15 cellular contexts compared by ENCODE assay signal in genomic region chr5:58407042-58407709, GRCh38. TPM values are rescaled to one million over a fixed set of nuclear protein-coding genes. Genes with fewer than 3 reads are reported as not detected.
A peak's percentile ranks its signal among the peaks of the same experiment; 100 is the strongest.
DNase-seq lines count a peak whose midpoint lies in the region; ATAC-seq and TF ChIP-seq lines count a peak whose summit lies in the region.
"Had no signal": no experiment of that assay in that cellular context is flagged by ENCODE, and none has a peak within 500 bp of the region (broad histone marks: within the 10 kb centered on the region; RNA-seq: fewer than 3 reads in every experiment).

No MANE protein-coding gene starts in this region.

- H3K36me3 Mint-ChIP-seq in activated CD4-positive, alpha-beta memory T cell treated with anti-CD3 and anti-CD28 coated beads for 36 hours = no peaks in the 10 kb centered on the region
- no peaks in the 10 kb centered on the region for H3K36me3 Mint-ChIP-seq in activated CD4-positive, alpha-beta T cell treated with anti-CD3 and anti-CD28 coated beads, Interleukin-2, amount 10 ng/mL, durations not matched to agents 7 days and 5 days (ENCODE audit: low read depth)
- H3K36me3 Mint-ChIP-seq: memory B cell had no signal

- CTCF ChIA-PET in activated CD4-positive, alpha-beta memory T cell treated with anti-CD3 and anti-CD28 coated beads for 36 hours (lab: Charles Lee) = no interaction called here
- CTCF ChIA-PET in activated CD4-positive, alpha-beta T cell treated with anti-CD3 and anti-CD28 coated beads, Interleukin-2, amount 10 ng/mL, durations not matched to agents 7 days and 5 days (lab: Charles Lee) = no interaction called here

- ATAC-seq in heart right ventricle = no peak

- POLR2A ChIA-PET in activated CD4-positive, alpha-beta memory T cell treated with anti-CD3 and anti-CD28 coated beads for 36 hours (lab: Charles Lee) = no interaction called here
- POLR2A ChIA-PET in activated CD4-positive, alpha-beta T cell treated with anti-CD3 and anti-CD28 coated beads, Interleukin-2, amount 10 ng/mL, durations not matched to agents 7 days and 5 days (lab: Charles Lee) = no interaction called here

- H3K4me1 ChIP-seq in heart right ventricle = peaks cover 0 to 17% (median 4%) of the 10 kb centered on the region in 9 donors
- H3K4me1 ChIP-seq: Peyer's patch, prostate gland had no signal

- H3K9me3 Mint-ChIP-seq in activated CD4-positive, alpha-beta memory T cell treated with anti-CD3 and anti-CD28 coated beads for 36 hours = no peaks in the 10 kb centered on the region
- H3K9me3 Mint-ChIP-seq in activated CD4-positive, alpha-beta T cell treated with anti-CD3 and anti-CD28 coated beads, Interleukin-2, amount 10 ng/mL, durations not matched to agents 7 days and 5 days = no peaks in the 10 kb centered on the region
- H3K9me3 Mint-ChIP-seq: memory B cell had no signal

- no peaks in the 10 kb centered on the region for H3K9me3 ChIP-seq in heart right ventricle
- H3K9me3 ChIP-seq: Peyer's patch, prostate gland had no signal

- no peak overlapping the region for H3K4me3 ChIP-seq in heart right ventricle
- H3K4me3 ChIP-seq: cardiac muscle cell, Peyer's patch, prostate gland had no signal

- DNase-seq in ACHN (peak; percentile 57), HT1080 (ENCODE audit: low read depth) (peak; percentile 81), astrocyte of the hippocampus (ENCODE audit: low read depth, low spot score) (peak; percentile 63), hepatic stellate cell (ENCODE audit: low spot score) (peak; percentile 21), heart right ventricle (no peak), SKM-1 (lab: John Stamatoyannopoulos, UW; ENCODE audit: unreplicated experiment) (no peak)
- DNase-seq in activated CD4-positive, alpha-beta memory T cell treated with anti-CD3 and anti-CD28 coated beads for 36 hours = no peak
- DNase-seq in activated CD4-positive, alpha-beta T cell treated with anti-CD3 and anti-CD28 coated beads, Interleukin-2, amount 10 ng/mL, durations not matched to agents 7 days and 5 days = no peak
- DNase-seq: activated T-cell treated with anti-CD3 and anti-CD28 coated beads for 4 hours, KG1, Peyer's patch had no signal

- H3K27me3 Mint-ChIP-seq in activated CD4-positive, alpha-beta memory T cell treated with anti-CD3 and anti-CD28 coated beads for 36 hours = peaks cover 8% of the 10 kb centered on the region
- H3K27me3 Mint-ChIP-seq in activated CD4-positive, alpha-beta T cell treated with anti-CD3 and anti-CD28 coated beads, Interleukin-2, amount 10 ng/mL, durations not matched to agents 7 days and 5 days = no peaks in the 10 kb centered on the region

- H3K27ac Mint-ChIP-seq in activated CD4-positive, alpha-beta memory T cell treated with anti-CD3 and anti-CD28 coated beads for 36 hours = no peak overlapping the region
- H3K27ac Mint-ChIP-seq in activated CD4-positive, alpha-beta T cell treated with anti-CD3 and anti-CD28 coated beads, Interleukin-2, amount 10 ng/mL, durations not matched to agents 7 days and 5 days = no peak overlapping the region
- H3K27ac Mint-ChIP-seq: B cell, memory B cell had no signal

- TF ChIP-seq CTCF in heart right ventricle (IDR thresholded peaks at IDR 0.05) = no peak

- WGBS in heart right ventricle, 2 donors = 88 to 90% methylated on average over 1 of the region's 1 CpG

- in situ Hi-C loops in ACHN (cut with HindIII; ENCODE audit: low pct_ligation_motif_present, low pct_unique_long_range_greater_than_20kb, low sequenced_read_pairs) = no loop called here

- H3K36me3 ChIP-seq in heart right ventricle = no peaks in the 10 kb centered on the region
- H3K36me3 ChIP-seq: cardiac muscle cell, Peyer's patch, prostate gland had no signal

- intact Hi-C loops in heart right ventricle (cut with DNase I) = loop anchor here in 1 of 10 donors (2.0 kb wide), 1 partner anchor 38 kb away; no protein-coding TSS in a partner anchor
- intact Hi-C loops in activated CD4-positive, alpha-beta memory T cell treated with anti-CD3 and anti-CD28 coated beads for 36 hours (cut with micrococcal nuclease) = no loop called here

- H3K27ac ChIP-seq in heart right ventricle = no peak overlapping the region
- H3K27ac ChIP-seq: cardiac muscle cell, Peyer's patch, prostate gland had no signal

- H3K4me3 Mint-ChIP-seq in activated CD4-positive, alpha-beta memory T cell treated with anti-CD3 and anti-CD28 coated beads for 36 hours = no peak overlapping the region
- no peak overlapping the region for H3K4me3 Mint-ChIP-seq in activated CD4-positive, alpha-beta T cell treated with anti-CD3 and anti-CD28 coated beads, Interleukin-2, amount 10 ng/mL, durations not matched to agents 7 days and 5 days
- H3K4me3 Mint-ChIP-seq: B cell, memory B cell had no signal

- H3K27me3 ChIP-seq in heart right ventricle = no peaks in the 10 kb centered on the region
- H3K27me3 ChIP-seq: cardiac muscle cell, Peyer's patch had no signal

- no peaks in the 10 kb centered on the region for H3K4me1 Mint-ChIP-seq in activated CD4-positive, alpha-beta memory T cell treated with anti-CD3 and anti-CD28 coated beads for 36 hours (ENCODE audit: low read depth)
- no peaks in the 10 kb centered on the region for H3K4me1 Mint-ChIP-seq in activated CD4-positive, alpha-beta T cell treated with anti-CD3 and anti-CD28 coated beads, Interleukin-2, amount 10 ng/mL, durations not matched to agents 7 days and 5 days
- H3K4me1 Mint-ChIP-seq: B cell, memory B cell had no signal

RNA-seq across cellular contexts. Expression of gene PLK2, which starts 52.7 kb away (rescaled TPM):
- total RNA-seq in HT1080 (2014; rRNA removed; shearing (Covaris generic)) = 252 and 283 TPM in 2 replicates
- 250 and 296 TPM in 2 replicates for polyA plus RNA-seq in HT1080 (2015; cell fraction: cytosol; rRNA removed)
- polyA plus RNA-seq in HT1080 (2015; cell fraction: nucleus; rRNA removed) = 915 and 1,023 TPM in 2 replicates
- 100 to 1,000 TPM in 6 of 10 donors, 10 to 100 TPM in 4; 22.7 to 174 (median 120) TPM for total RNA-seq in heart right ventricle
- 10 to 100 TPM; 11.5 to 35.3 TPM for polyA plus RNA-seq in heart right ventricle
- 1 to 10 TPM; 1.4 to 2.2 TPM for total RNA-seq in activated CD4-positive, alpha-beta memory T cell treated with anti-CD3 and anti-CD28 coated beads for 36 hours
- 1 to 10 TPM; 1.6 to 1.7 TPM for total RNA-seq in activated CD4-positive, alpha-beta T cell treated with anti-CD3 and anti-CD28 coated beads, Interleukin-2, amount 10 ng/mL, durations not matched to agents 7 days and 5 days

Comparison
In these comparisons a context has a peak if more than half of its experiments do, and no peak if none do; other contexts are left out.
1. DNase-seq: peak in ACHN (single experiment), HT1080 (single experiment), astrocyte of the hippocampus (single experiment) and hepatic stellate cell (single experiment); none in heart right ventricle (0 of 2), SKM-1 (single experiment), activated CD4-positive, alpha-beta memory T cell treated with anti-CD3 and anti-CD28 coated beads for 36 hours (single experiment) and activated CD4-positive, alpha-beta T cell treated with anti-CD3 and anti-CD28 coated beads, Interleukin-2, amount 10 ng/mL, durations not matched to agents 7 days and 5 days (single experiment).
2. RNA of gene PLK2, which starts 52.7 kb away (total RNA-seq): 252 to 283 TPM in HT1080 and 22.7 to 174 TPM in heart right ventricle; 1.4 to 2.2 TPM in activated CD4-positive, alpha-beta memory T cell treated with anti-CD3 and anti-CD28 coated beads for 36 hours and 1.6 to 1.7 TPM in activated CD4-positive, alpha-beta T cell treated with anti-CD3 and anti-CD28 coated beads, Interleukin-2, amount 10 ng/mL, durations not matched to agents 7 days and 5 days; every median in the first group is over 4 times any median in the second.